In genomic region chr17:5539286-5539685, GRCh38 we compare ENCODE assay signal across 28 cellular contexts.
"Had no signal": no experiment of that assay in that cellular context is flagged by ENCODE, and none has a peak within 500 bp of the region (broad histone marks: within the 10 kb centered on the region; RNA-seq: fewer than 3 reads in every experiment).

No MANE protein-coding gene starts in this region.

- H3K4me3 ChIP-seq: adrenal gland, body of pancreas, esophagus muscularis mucosa, gastroesophageal sphincter had no signal

- H3K4me1 ChIP-seq: adrenal gland, body of pancreas, esophagus muscularis mucosa, gastroesophageal sphincter had no signal

- H3K4me1 Mint-ChIP-seq: activated CD4-positive, alpha-beta memory T cell treated with anti-CD3 and anti-CD28 coated beads, Interleukin-2, amount 10 ng/mL, durations not matched to agents 7 days and 5 days; activated CD4-positive, alpha-beta T cell treated with anti-CD3 and anti-CD28 coated beads, Interleukin-2, amount 10 ng/mL, durations not matched to agents 24 days and 14 days; activated naive CD4-positive, alpha-beta T cell treated with anti-CD3 and anti-CD28 coated beads, Interleukin-2, amount 50 U/mL, for 24 hours had no signal

- H3K4me3 Mint-ChIP-seq: activated CD4-positive, alpha-beta memory T cell treated with anti-CD3 and anti-CD28 coated beads, Interleukin-2, amount 10 ng/mL, durations not matched to agents 7 days and 5 days; activated CD4-positive, alpha-beta T cell treated with anti-CD3 and anti-CD28 coated beads for 36 hours; activated CD4-positive, alpha-beta T cell treated with anti-CD3 and anti-CD28 coated beads, Interleukin-2, amount 10 ng/mL, durations not matched to agents 24 days and 14 days; activated naive CD4-positive, alpha-beta T cell treated with anti-CD3 and anti-CD28 coated beads for 36 hours; activated naive CD4-positive, alpha-beta T cell treated with anti-CD3 and anti-CD28 coated beads, Interleukin-2, amount 50 U/mL, for 24 hours; activated naive CD8-positive, alpha-beta T cell treated with anti-CD3 and anti-CD28 coated beads for 36 hours; activated naive CD8-positive, alpha-beta T cell treated with anti-CD3 and anti-CD28 coated beads, Interleukin-2, amount 50 U/mL, for 24 hours; activated T-helper 1 cell treated with anti-CD3 and anti-CD28 coated beads, Interleukin-12 subunit alpha, Interleukin-12 subunit beta, Interleukin-2, Interleukin-4 antibody, amounts not matched to agents 30 ng/mL and 10 ng/mL and 1 ng/mL, durations not matched to agents 14 hours and 24 hours and 36 hours; effector memory CD8-positive, alpha-beta T cell had no signal

- H3K27me3 ChIP-seq: adrenal gland, body of pancreas, esophagus muscularis mucosa, gastroesophageal sphincter had no signal

- H3K27ac Mint-ChIP-seq: activated CD4-positive, alpha-beta memory T cell treated with anti-CD3 and anti-CD28 coated beads, Interleukin-2, amount 10 ng/mL, durations not matched to agents 7 days and 5 days; activated CD4-positive, alpha-beta T cell treated with anti-CD3 and anti-CD28 coated beads for 36 hours; activated CD4-positive, alpha-beta T cell treated with anti-CD3 and anti-CD28 coated beads, Interleukin-2, amount 10 ng/mL, durations not matched to agents 24 days and 14 days; activated naive CD4-positive, alpha-beta T cell treated with anti-CD3 and anti-CD28 coated beads for 36 hours; activated naive CD4-positive, alpha-beta T cell treated with anti-CD3 and anti-CD28 coated beads, Interleukin-2, amount 50 U/mL, for 24 hours; activated naive CD8-positive, alpha-beta T cell treated with anti-CD3 and anti-CD28 coated beads for 36 hours; activated T-helper 1 cell treated with anti-CD3 and anti-CD28 coated beads, Interleukin-12 subunit alpha, Interleukin-12 subunit beta, Interleukin-2, Interleukin-4 antibody, amounts not matched to agents 30 ng/mL and 10 ng/mL and 1 ng/mL, durations not matched to agents 14 hours and 24 hours and 36 hours; activated T-helper 2 cell treated with anti-CD3 and anti-CD28 coated beads, Interferon-gamma antibody, Interleukin-2, Interleukin-4, amounts not matched to agents 10 μg/mL and 5 μg/mL and 100 μg/mL, durations not matched to agents 14 hours and 24 hours and 36 hours had no signal

- ATAC-seq: activated CD4-positive, alpha-beta T cell treated with anti-CD3 and anti-CD28 coated beads for 36 hours; activated naive CD8-positive, alpha-beta T cell treated with anti-CD3 and anti-CD28 coated beads, Interleukin-2, amount 50 U/mL, for 24 hours; body of pancreas; effector memory CD8-positive, alpha-beta T cell; gastroesophageal sphincter had no signal

- DNase-seq: activated CD4-positive, alpha-beta memory T cell treated with anti-CD3 and anti-CD28 coated beads, Interleukin-2, amount 10 ng/mL, durations not matched to agents 7 days and 5 days; activated CD4-positive, alpha-beta T cell treated with anti-CD3 and anti-CD28 coated beads for 36 hours; activated CD4-positive, alpha-beta T cell treated with anti-CD3 and anti-CD28 coated beads, Interleukin-2, amount 10 ng/mL, durations not matched to agents 24 days and 14 days; activated CD4-positive, CD25-positive, alpha-beta regulatory T cell; activated CD4-positive, CD25-positive, alpha-beta regulatory T cell treated with anti-CD3 and anti-CD28 coated beads, Interleukin-2, amount 50 U/mL, for 72 hours; activated CD8-positive, alpha-beta memory T cell treated with anti-CD3 and anti-CD28 coated beads, Interleukin-2, amount 50 U/mL, for 48 hours; activated naive CD4-positive, alpha-beta T cell treated with anti-CD3 and anti-CD28 coated beads for 36 hours; activated naive CD8-positive, alpha-beta T cell treated with anti-CD3 and anti-CD28 coated beads for 36 hours; activated naive CD8-positive, alpha-beta T cell treated with anti-CD3 and anti-CD28 coated beads, Interleukin-2, amount 50 U/mL, for 24 hours; activated T-cell treated with anti-CD3 and anti-CD28 coated beads, Interleukin-2, amount 50 U/mL, for 48 hours; amygdala; aorta; body of pancreas; caudate nucleus; cerebellar nuclear complex; cortex of kidney; dermis blood vessel endothelial cell; effector CD4-positive, alpha-beta T cell; effector memory CD8-positive, alpha-beta T cell; erythroblast; foreskin melanocyte; T-helper 2 cell had no signal

- H3K27me3 Mint-ChIP-seq: activated CD4-positive, alpha-beta memory T cell treated with anti-CD3 and anti-CD28 coated beads, Interleukin-2, amount 10 ng/mL, durations not matched to agents 7 days and 5 days; activated CD4-positive, alpha-beta T cell treated with anti-CD3 and anti-CD28 coated beads for 36 hours; activated CD4-positive, alpha-beta T cell treated with anti-CD3 and anti-CD28 coated beads, Interleukin-2, amount 10 ng/mL, durations not matched to agents 24 days and 14 days; activated naive CD4-positive, alpha-beta T cell treated with anti-CD3 and anti-CD28 coated beads, Interleukin-2, amount 50 U/mL, for 24 hours; activated naive CD8-positive, alpha-beta T cell treated with anti-CD3 and anti-CD28 coated beads for 36 hours; activated naive CD8-positive, alpha-beta T cell treated with anti-CD3 and anti-CD28 coated beads, Interleukin-2, amount 50 U/mL, for 24 hours; effector memory CD8-positive, alpha-beta T cell had no signal

- H3K9me3 Mint-ChIP-seq: activated CD4-positive, alpha-beta memory T cell treated with anti-CD3 and anti-CD28 coated beads, Interleukin-2, amount 10 ng/mL, durations not matched to agents 7 days and 5 days; activated CD4-positive, alpha-beta T cell treated with anti-CD3 and anti-CD28 coated beads, Interleukin-2, amount 10 ng/mL, durations not matched to agents 24 days and 14 days; activated naive CD4-positive, alpha-beta T cell treated with anti-CD3 and anti-CD28 coated beads for 36 hours; activated naive CD4-positive, alpha-beta T cell treated with anti-CD3 and anti-CD28 coated beads, Interleukin-2, amount 50 U/mL, for 24 hours; activated naive CD8-positive, alpha-beta T cell treated with anti-CD3 and anti-CD28 coated beads for 36 hours; activated naive CD8-positive, alpha-beta T cell treated with anti-CD3 and anti-CD28 coated beads, Interleukin-2, amount 50 U/mL, for 24 hours; activated T-helper 1 cell treated with anti-CD3 and anti-CD28 coated beads, Interleukin-12 subunit alpha, Interleukin-12 subunit beta, Interleukin-2, Interleukin-4 antibody, amounts not matched to agents 30 ng/mL and 10 ng/mL and 1 ng/mL, durations not matched to agents 14 hours and 24 hours and 36 hours; activated T-helper 2 cell treated with anti-CD3 and anti-CD28 coated beads, Interferon-gamma antibody, Interleukin-2, Interleukin-4, amounts not matched to agents 10 μg/mL and 5 μg/mL and 100 μg/mL, durations not matched to agents 14 hours and 24 hours and 36 hours; effector memory CD8-positive, alpha-beta T cell had no signal

- H3K9me3 ChIP-seq: adrenal gland, body of pancreas, esophagus muscularis mucosa, gastroesophageal sphincter had no signal

- H3K27ac ChIP-seq: adrenal gland, body of pancreas, esophagus muscularis mucosa, gastroesophageal sphincter had no signal

- H3K36me3 ChIP-seq: adrenal gland had no signal
